ENCODE assay signal across 10 cellular contexts in the genomic region with DNA sequence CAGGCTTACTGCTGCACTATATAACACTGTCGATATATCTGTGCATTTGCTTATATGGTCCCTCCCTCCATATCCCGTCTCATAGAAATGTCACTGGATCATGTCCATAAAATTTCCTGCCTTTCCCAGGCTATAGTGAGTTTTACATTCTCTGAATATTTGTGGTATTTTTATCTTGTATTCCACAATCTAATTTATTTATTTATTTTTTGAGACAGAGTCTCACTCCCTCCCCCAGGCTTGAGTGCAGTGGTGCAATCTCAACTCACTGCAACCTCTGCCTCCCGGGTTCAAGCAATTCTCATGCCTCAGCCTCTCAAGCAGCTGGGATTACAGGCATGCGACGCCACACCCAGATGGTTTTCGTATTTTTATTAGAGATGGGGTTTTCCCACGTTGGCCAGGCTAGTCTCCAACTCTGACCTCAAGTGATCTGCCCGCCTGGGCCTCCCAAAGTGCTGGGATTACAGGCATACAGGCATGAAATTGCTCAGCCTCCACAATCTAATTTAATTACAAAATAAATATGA. TPM values are rescaled to one million over a fixed set of nuclear protein-coding genes. Genes with fewer than 3 reads are reported as not detected.
A peak's percentile ranks its signal among the peaks of the same experiment; 100 is the strongest.
DNase-seq lines count a peak whose midpoint lies in the region; ATAC-seq, FAIRE-seq and TF ChIP-seq lines count a peak whose summit lies in the region.
"Had no signal": no experiment of that assay in that cellular context is flagged by ENCODE, and none has a peak within 500 bp of the region (broad histone marks: within the 10 kb centered on the region; RNA-seq: fewer than 3 reads in every experiment).

No MANE protein-coding gene starts in this region.

- no peak overlapping the region for H3K27ac Mint-ChIP-seq in stimulated activated effector memory CD8-positive, alpha-beta T cell treated with anti-CD3 and anti-CD28 coated beads, Interleukin-12 subunit alpha, Interleukin-12 subunit beta, amount 100 ng/mL, for 72 hours
- H3K27ac Mint-ChIP-seq: activated naive CD4-positive, alpha-beta T cell treated with anti-CD3 and anti-CD28 coated beads, Interleukin-2, amount 10 ng/mL, durations not matched to agents 7 days and 5 days had no signal

- H3K79me2 ChIP-seq in smooth muscle cell (ENCODE audit: low read depth): peaks cover 33% of the 10 kb centered on the region

- H3K36me3 ChIP-seq in WERI-Rb-1 (peaks cover 29% of the 10 kb centered on the region), heart left ventricle (peaks cover 0 to 24% (median 12%) of the 10 kb centered on the region in 9 donors), smooth muscle cell (ENCODE audit: low read depth) (no peaks in the 10 kb centered on the region)

- FAIRE-seq in H54 (lab: Jason Lieb, UNC): peak; percentile 90

- H3K4me3 Mint-ChIP-seq in stimulated activated effector memory CD8-positive, alpha-beta T cell treated with anti-CD3 and anti-CD28 coated beads, Interleukin-12 subunit alpha, Interleukin-12 subunit beta, amount 100 ng/mL, for 72 hours: no peak overlapping the region
- H3K4me3 Mint-ChIP-seq: activated naive CD4-positive, alpha-beta T cell treated with anti-CD3 and anti-CD28 coated beads, Interleukin-2, amount 10 ng/mL, durations not matched to agents 7 days and 5 days had no signal

- H3K9me3 Mint-ChIP-seq in stimulated activated effector memory CD8-positive, alpha-beta T cell treated with anti-CD3 and anti-CD28 coated beads, Interleukin-12 subunit alpha, Interleukin-12 subunit beta, amount 100 ng/mL, for 72 hours: peaks cover 3% of the 10 kb centered on the region
- H3K9me3 Mint-ChIP-seq: activated naive CD4-positive, alpha-beta T cell treated with anti-CD3 and anti-CD28 coated beads, Interleukin-2, amount 10 ng/mL, durations not matched to agents 7 days and 5 days had no signal

- peaks cover 40% of the 10 kb centered on the region for H3K36me3 Mint-ChIP-seq in stimulated activated effector memory CD8-positive, alpha-beta T cell treated with anti-CD3 and anti-CD28 coated beads, Interleukin-12 subunit alpha, Interleukin-12 subunit beta, amount 100 ng/mL, for 72 hours

- TF ChIP-seq POLR2A in H54 (IDR thresholded peaks at IDR 0.05; ENCODE audit: low read depth, low read length) (no peak), heart left ventricle (IDR thresholded peaks at IDR 0.05) (no peak)

- H3K27me3 ChIP-seq in WERI-Rb-1 (ENCODE audit: insufficient read depth, low read depth, severe bottlenecking) (peaks cover 3% of the 10 kb centered on the region), heart left ventricle (no peaks in the 10 kb centered on the region), smooth muscle cell (ENCODE audit: low read depth) (no peaks in the 10 kb centered on the region)

- TF ChIP-seq CTCF in WERI-Rb-1 (IDR thresholded peaks at IDR 0.05; ENCODE audit: low read depth, low read length): no peak
- TF ChIP-seq CTCF in heart left ventricle (IDR thresholded peaks at IDR 0.05): no peak
- no peak for TF ChIP-seq CTCF in smooth muscle cell (IDR thresholded peaks at IDR 0.05; ENCODE audit: borderline replicate concordance, insufficient read depth, poor library complexity, severe bottlenecking)

- peak overlapping the region; percentile 8 for H3K9ac ChIP-seq in smooth muscle cell (ENCODE audit: low read depth)

- H3K4me1 ChIP-seq in heart left ventricle: peaks cover 0 to 26% (median 16%) of the 10 kb centered on the region in 12 donors
- peaks cover 7% of the 10 kb centered on the region for H3K4me1 ChIP-seq in smooth muscle cell (ENCODE audit: low read depth)

- peaks cover 15% of the 10 kb centered on the region for H3K4me1 Mint-ChIP-seq in stimulated activated effector memory CD8-positive, alpha-beta T cell treated with anti-CD3 and anti-CD28 coated beads, Interleukin-12 subunit alpha, Interleukin-12 subunit beta, amount 100 ng/mL, for 72 hours

- peak; percentile 35 to 88 (median 72) for ATAC-seq in heart left ventricle
- no peak for ATAC-seq in GM21576 (IDR thresholded peaks at IDR 0.05; ENCODE audit: unreplicated experiment)
- no peak for ATAC-seq in stimulated activated effector memory CD8-positive, alpha-beta T cell treated with anti-CD3 and anti-CD28 coated beads, Interleukin-12 subunit alpha, Interleukin-12 subunit beta, amount 100 ng/mL, for 72 hours
- no peak for ATAC-seq in GM21367 (IDR thresholded peaks at IDR 0.05; ENCODE audit: unreplicated experiment)

- no peak overlapping the region for H2AFZ ChIP-seq in smooth muscle cell (ENCODE audit: low read depth)

- peaks cover 17% of the 10 kb centered on the region for H4K20me1 ChIP-seq in smooth muscle cell (ENCODE audit: low read depth)

- H3K4me2 ChIP-seq in smooth muscle cell: peak overlapping the region; percentile 77

- peak; percentile 27 for DNase-seq in H54 (ENCODE audit: insufficient read length, low spot score)
- DNase-seq in WERI-Rb-1: peak; percentile 31
- DNase-seq in heart left ventricle: peak in 4 of 5 donors; percentile 33 to 71 (median 52)
- DNase-seq in smooth muscle cell (lab: John Stamatoyannopoulos, UW; ENCODE audit: unreplicated experiment): peak; percentile 16
- DNase-seq in activated naive CD4-positive, alpha-beta T cell treated with Interleukin-2 at 50 U/mL for 16 hours: no peak
- no peak for DNase-seq in stimulated activated effector memory CD8-positive, alpha-beta T cell treated with anti-CD3 and anti-CD28 coated beads, Interleukin-12 subunit alpha, Interleukin-12 subunit beta, amount 100 ng/mL, for 72 hours (ENCODE audit: low spot score in 2 of 2)
- DNase-seq: activated naive CD4-positive, alpha-beta T cell treated with anti-CD3 and anti-CD28 coated beads, Interleukin-2, amount 10 ng/mL, durations not matched to agents 7 days and 5 days; stimulated activated naive CD4-positive, alpha-beta T cell treated with Interleukin-2 at 50 U/mL for 16 hours had no signal

- H3K4me3 ChIP-seq in WERI-Rb-1 (ENCODE audit: low read depth, low read length) (no peak overlapping the region), heart left ventricle (peak overlapping the region in 4 of 12 donors; percentile 5 to 24 (median 10)), smooth muscle cell (peak overlapping the region; percentile 25)

- intact Hi-C loops in heart left ventricle (cut with DNase I): no loop called here

- no peak overlapping the region for H3K27ac ChIP-seq in WERI-Rb-1
- H3K27ac ChIP-seq in heart left ventricle: peak overlapping the region in 11 of 12 donors; percentile 14 to 52 (median 36)
- H3K27ac ChIP-seq in smooth muscle cell (ENCODE audit: low read depth): peak overlapping the region; percentile 82

- WGBS in heart left ventricle, 4 donors: 15 to 29% (median 17%) methylated on average over 8 of the region's 8 CpGs
- WGBS in smooth muscle cell (ENCODE audit: low lambda C conversion rate): 10% methylated on average over 8 of the region's 8 CpGs

- H3K9me3 ChIP-seq in WERI-Rb-1 (ENCODE audit: severe bottlenecking): peaks cover 2% of the 10 kb centered on the region
- peaks cover 0 to 7% (median 0%) of the 10 kb centered on the region in 12 donors for H3K9me3 ChIP-seq in heart left ventricle
- H3K9me3 ChIP-seq in smooth muscle cell (replicated peaks; ENCODE audit: low read depth): no peaks in the 10 kb centered on the region

- peaks cover 14% of the 10 kb centered on the region for H3F3A ChIP-seq in smooth muscle cell (ENCODE audit: low read depth)

RNA-seq across cellular contexts. Expression of a gene that starts 12.9 kb away (rescaled TPM):
- total RNA-seq in heart left ventricle (10 to 100 TPM; 17.2 to 26.2 (median 19.2) TPM), smooth muscle cell (16.5 and 20.7 TPM in 2 replicates)
- polyA plus RNA-seq in heart left ventricle (10 to 100 TPM in 1 of 2 donors, 1 to 10 TPM in 1; 5.8 to 19.1 TPM), smooth muscle cell (8.0 and 11.4 TPM in 2 replicates)

Comparison
In these comparisons a context has a peak if more than half of its experiments do, and no peak if none do; other contexts are left out.
1. DNase-seq: peak in H54 (single experiment), WERI-Rb-1 (single experiment), heart left ventricle (4 of 5) and smooth muscle cell (single experiment); none in activated naive CD4-positive, alpha-beta T cell treated with Interleukin-2 at 50 U/mL for 16 hours (single experiment) and stimulated activated effector memory CD8-positive, alpha-beta T cell treated with anti-CD3 and anti-CD28 coated beads, Interleukin-12 subunit alpha, Interleukin-12 subunit beta, amount 100 ng/mL, for 72 hours (0 of 2).
2. ATAC-seq: peak in heart left ventricle (4 of 4); none in GM21576 (single experiment), stimulated activated effector memory CD8-positive, alpha-beta T cell treated with anti-CD3 and anti-CD28 coated beads, Interleukin-12 subunit alpha, Interleukin-12 subunit beta, amount 100 ng/mL, for 72 hours (single experiment) and GM21367 (single experiment).